Comparison of ENCODE assay signal across 1 cellular context in genomic region chr21:14757533-14758327, GRCh38.
A peak's percentile ranks its signal among the peaks of the same experiment; 100 is the strongest.
TF ChIP-seq lines count a peak whose summit lies in the region.

No MANE protein-coding gene starts in this region.

TF ChIP-seq in K562, 482 proteins besides CTCF, POLR2A, EP300 and RAD21 (continued from another document):
- TF ChIP-seq ETS1 (conservative IDR thresholded peaks at IDR 0.05; ENCODE audit: control insufficient read depth, low read depth, low read length): no peak
- TF ChIP-seq ZNF253 (CRISPR knock-in tag; conservative IDR thresholded peaks at IDR 0.05): no peak
- TF ChIP-seq ZNF280A (IDR thresholded peaks at IDR 0.05; ENCODE audit: low read depth, partially characterized antibody): no peak
- no peak for TF ChIP-seq CBFA2T2 (conservative IDR thresholded peaks at IDR 0.05)
- TF ChIP-seq TRIM24 (IDR thresholded peaks at IDR 0.05): no peak
- TF ChIP-seq TAL1 (IDR thresholded peaks at IDR 0.05): no peak
- peak in 1 of 2 experiments; percentile 22; a peak in 1 of 4 replicates for TF ChIP-seq ZNF639 (CRISPR knock-in tag; conservative IDR thresholded peaks at IDR 0.05 in 1 of 2, IDR thresholded peaks at IDR 0.05 in 1 of 2)
- TF ChIP-seq NR2C1 (IDR thresholded peaks at IDR 0.05): no peak
- 0 out of 2 replicates have a peak, but pooled peaks have one; percentile 16 for TF ChIP-seq NR2C1 (tag; IDR thresholded peaks at IDR 0.05)
- TF ChIP-seq ZHX1 (conservative IDR thresholded peaks at IDR 0.05; ENCODE audit: low read length): no peak
- no peak for TF ChIP-seq KLF16 (IDR thresholded peaks at IDR 0.05)
- TF ChIP-seq CHD2 (IDR thresholded peaks at IDR 0.05; ENCODE audit: low read depth, low read length): no peak
- 0 out of 2 replicates have a peak, but pooled peaks have one; percentile 10 for TF ChIP-seq ZNF76 (CRISPR knock-in tag; IDR thresholded peaks at IDR 0.05; ENCODE audit: borderline replicate concordance)
- no peak for TF ChIP-seq ZNF75A (CRISPR knock-in tag; IDR thresholded peaks at IDR 0.05)
- TF ChIP-seq TGIF2 (CRISPR knock-in tag; IDR thresholded peaks at IDR 0.05): no peak
- TF ChIP-seq DEAF1 (CRISPR knock-in tag; IDR thresholded peaks at IDR 0.05): no peak
- TF ChIP-seq PHTF2 (CRISPR knock-in tag; IDR thresholded peaks at IDR 0.05): 0 out of 2 replicates have a peak, but pooled peaks have one; percentile 51
- peak; percentile 82 for TF ChIP-seq FOSL1 (tag; conservative IDR thresholded peaks at IDR 0.05)
- 0 out of 2 replicates have a peak, but pooled peaks have one; percentile 22 for TF ChIP-seq ZNF766 (CRISPR knock-in tag; conservative IDR thresholded peaks at IDR 0.05)
- TF ChIP-seq JUND (IDR thresholded peaks at IDR 0.05; ENCODE audit: borderline replicate concordance, low read depth, low read length): peak; percentile 51
- TF ChIP-seq JUND (tag; IDR thresholded peaks at IDR 0.05; ENCODE audit: borderline replicate concordance, low read depth, low read length): no peak; the same call in 2 of the 3 replicates
- TF ChIP-seq EP400 (IDR thresholded peaks at IDR 0.05): no peak
- no peak for TF ChIP-seq KDM5B (IDR thresholded peaks at IDR 0.05; ENCODE audit: insufficient replicate concordance, low read depth, low read length)
- TF ChIP-seq PCBP1 (IDR thresholded peaks at IDR 0.05; ENCODE audit: low read depth, low read length, poor library complexity, severe bottlenecking): no peak
- TF ChIP-seq FUS (optimal IDR thresholded peaks at IDR 0.05; ENCODE audit: low read depth, low read length): no peak
- TF ChIP-seq MXD1 (CRISPR knock-in tag; IDR thresholded peaks at IDR 0.05; ENCODE audit: borderline replicate concordance, poor library complexity, severe bottlenecking): no peak
- 0 out of 2 replicates have a peak, but pooled peaks have one; percentile 11 for TF ChIP-seq ZNF398 (CRISPR knock-in tag; IDR thresholded peaks at IDR 0.05)
- no peak for TF ChIP-seq ARNT (IDR thresholded peaks at IDR 0.05)
- TF ChIP-seq CBFB (CRISPR knock-in tag; IDR thresholded peaks at IDR 0.05): no peak
- TF ChIP-seq ZNF449 (CRISPR knock-in tag; IDR thresholded peaks at IDR 0.05): no peak
- TF ChIP-seq KLF6 (CRISPR knock-in tag; IDR thresholded peaks at IDR 0.05; ENCODE audit: borderline replicate concordance): no peak
- TF ChIP-seq ATF3 (IDR thresholded peaks at IDR 0.05): peak; percentile 56; the same call in 1 of the 2 replicates
- TF ChIP-seq ATF3 (CRISPR knock-in tag; conservative IDR thresholded peaks at IDR 0.05): no peak
- TF ChIP-seq NR4A1 (CRISPR knock-in tag; IDR thresholded peaks at IDR 0.05): no peak
- peak; percentile 58; the same call in 1 of the 2 replicates for TF ChIP-seq NR4A1 (tag; IDR thresholded peaks at IDR 0.05)
- TF ChIP-seq TCFL5 (CRISPR knock-in tag; conservative IDR thresholded peaks at IDR 0.05): no peak
- 0 out of 4 replicates have a peak, but pooled peaks of 1 of the 2 experiments have one; percentile 11 for TF ChIP-seq KDM1A (IDR thresholded peaks at IDR 0.05)
- no peak for TF ChIP-seq ZNF77 (CRISPR knock-in tag; IDR thresholded peaks at IDR 0.05)
- TF ChIP-seq ZNF212 (CRISPR knock-in tag; IDR thresholded peaks at IDR 0.05): no peak
- TF ChIP-seq ZNF592 (IDR thresholded peaks at IDR 0.05): peak; percentile 84
- TF ChIP-seq NBN (IDR thresholded peaks at IDR 0.05; ENCODE audit: low read depth): no peak
- 0 out of 2 replicates have a peak, but pooled peaks have one; percentile 23 for TF ChIP-seq NFRKB (IDR thresholded peaks at IDR 0.05; ENCODE audit: low read depth)
- TF ChIP-seq CTBP1 (IDR thresholded peaks at IDR 0.05; ENCODE audit: borderline replicate concordance): peak; percentile 49; the same call in 1 of the 2 replicates
